1 cellular context compared by ENCODE assay signal in genomic region chr14:24852312-24853060, GRCh38.
TF ChIP-seq lines count a peak whose summit lies in the region.

No MANE protein-coding gene starts in this region.

TF ChIP-seq in GM23338, 12 proteins besides CTCF, POLR2A, EP300 and RAD21 (continued from another document):
- TF ChIP-seq, protein P1, sequence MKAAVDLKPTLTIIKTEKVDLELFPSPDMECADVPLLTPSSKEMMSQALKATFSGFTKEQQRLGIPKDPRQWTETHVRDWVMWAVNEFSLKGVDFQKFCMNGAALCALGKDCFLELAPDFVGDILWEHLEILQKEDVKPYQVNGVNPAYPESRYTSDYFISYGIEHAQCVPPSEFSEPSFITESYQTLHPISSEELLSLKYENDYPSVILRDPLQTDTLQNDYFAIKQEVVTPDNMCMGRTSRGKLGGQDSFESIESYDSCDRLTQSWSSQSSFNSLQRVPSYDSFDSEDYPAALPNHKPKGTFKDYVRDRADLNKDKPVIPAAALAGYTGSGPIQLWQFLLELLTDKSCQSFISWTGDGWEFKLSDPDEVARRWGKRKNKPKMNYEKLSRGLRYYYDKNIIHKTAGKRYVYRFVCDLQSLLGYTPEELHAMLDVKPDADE (IDR thresholded peaks at IDR 0.05), result no peak
- TF ChIP-seq EZH2phosphoT487 (IDR thresholded peaks at IDR 0.05; ENCODE audit: unreplicated experiment) (no peak), ZNF331 (CRISPR knock-in tag; IDR thresholded peaks at IDR 0.05; ENCODE audit: low read depth) (no peak), POLR2AphosphoS5 (IDR thresholded peaks at IDR 0.05; ENCODE audit: low read depth) (no peak), CREB1 (CRISPR knock-in tag; IDR thresholded peaks at IDR 0.05; ENCODE audit: low read depth) (no peak), EZH2 (IDR thresholded peaks at IDR 0.05; ENCODE audit: low read depth, unreplicated experiment) (no peak)
- TF ChIP-seq, protein P2, sequence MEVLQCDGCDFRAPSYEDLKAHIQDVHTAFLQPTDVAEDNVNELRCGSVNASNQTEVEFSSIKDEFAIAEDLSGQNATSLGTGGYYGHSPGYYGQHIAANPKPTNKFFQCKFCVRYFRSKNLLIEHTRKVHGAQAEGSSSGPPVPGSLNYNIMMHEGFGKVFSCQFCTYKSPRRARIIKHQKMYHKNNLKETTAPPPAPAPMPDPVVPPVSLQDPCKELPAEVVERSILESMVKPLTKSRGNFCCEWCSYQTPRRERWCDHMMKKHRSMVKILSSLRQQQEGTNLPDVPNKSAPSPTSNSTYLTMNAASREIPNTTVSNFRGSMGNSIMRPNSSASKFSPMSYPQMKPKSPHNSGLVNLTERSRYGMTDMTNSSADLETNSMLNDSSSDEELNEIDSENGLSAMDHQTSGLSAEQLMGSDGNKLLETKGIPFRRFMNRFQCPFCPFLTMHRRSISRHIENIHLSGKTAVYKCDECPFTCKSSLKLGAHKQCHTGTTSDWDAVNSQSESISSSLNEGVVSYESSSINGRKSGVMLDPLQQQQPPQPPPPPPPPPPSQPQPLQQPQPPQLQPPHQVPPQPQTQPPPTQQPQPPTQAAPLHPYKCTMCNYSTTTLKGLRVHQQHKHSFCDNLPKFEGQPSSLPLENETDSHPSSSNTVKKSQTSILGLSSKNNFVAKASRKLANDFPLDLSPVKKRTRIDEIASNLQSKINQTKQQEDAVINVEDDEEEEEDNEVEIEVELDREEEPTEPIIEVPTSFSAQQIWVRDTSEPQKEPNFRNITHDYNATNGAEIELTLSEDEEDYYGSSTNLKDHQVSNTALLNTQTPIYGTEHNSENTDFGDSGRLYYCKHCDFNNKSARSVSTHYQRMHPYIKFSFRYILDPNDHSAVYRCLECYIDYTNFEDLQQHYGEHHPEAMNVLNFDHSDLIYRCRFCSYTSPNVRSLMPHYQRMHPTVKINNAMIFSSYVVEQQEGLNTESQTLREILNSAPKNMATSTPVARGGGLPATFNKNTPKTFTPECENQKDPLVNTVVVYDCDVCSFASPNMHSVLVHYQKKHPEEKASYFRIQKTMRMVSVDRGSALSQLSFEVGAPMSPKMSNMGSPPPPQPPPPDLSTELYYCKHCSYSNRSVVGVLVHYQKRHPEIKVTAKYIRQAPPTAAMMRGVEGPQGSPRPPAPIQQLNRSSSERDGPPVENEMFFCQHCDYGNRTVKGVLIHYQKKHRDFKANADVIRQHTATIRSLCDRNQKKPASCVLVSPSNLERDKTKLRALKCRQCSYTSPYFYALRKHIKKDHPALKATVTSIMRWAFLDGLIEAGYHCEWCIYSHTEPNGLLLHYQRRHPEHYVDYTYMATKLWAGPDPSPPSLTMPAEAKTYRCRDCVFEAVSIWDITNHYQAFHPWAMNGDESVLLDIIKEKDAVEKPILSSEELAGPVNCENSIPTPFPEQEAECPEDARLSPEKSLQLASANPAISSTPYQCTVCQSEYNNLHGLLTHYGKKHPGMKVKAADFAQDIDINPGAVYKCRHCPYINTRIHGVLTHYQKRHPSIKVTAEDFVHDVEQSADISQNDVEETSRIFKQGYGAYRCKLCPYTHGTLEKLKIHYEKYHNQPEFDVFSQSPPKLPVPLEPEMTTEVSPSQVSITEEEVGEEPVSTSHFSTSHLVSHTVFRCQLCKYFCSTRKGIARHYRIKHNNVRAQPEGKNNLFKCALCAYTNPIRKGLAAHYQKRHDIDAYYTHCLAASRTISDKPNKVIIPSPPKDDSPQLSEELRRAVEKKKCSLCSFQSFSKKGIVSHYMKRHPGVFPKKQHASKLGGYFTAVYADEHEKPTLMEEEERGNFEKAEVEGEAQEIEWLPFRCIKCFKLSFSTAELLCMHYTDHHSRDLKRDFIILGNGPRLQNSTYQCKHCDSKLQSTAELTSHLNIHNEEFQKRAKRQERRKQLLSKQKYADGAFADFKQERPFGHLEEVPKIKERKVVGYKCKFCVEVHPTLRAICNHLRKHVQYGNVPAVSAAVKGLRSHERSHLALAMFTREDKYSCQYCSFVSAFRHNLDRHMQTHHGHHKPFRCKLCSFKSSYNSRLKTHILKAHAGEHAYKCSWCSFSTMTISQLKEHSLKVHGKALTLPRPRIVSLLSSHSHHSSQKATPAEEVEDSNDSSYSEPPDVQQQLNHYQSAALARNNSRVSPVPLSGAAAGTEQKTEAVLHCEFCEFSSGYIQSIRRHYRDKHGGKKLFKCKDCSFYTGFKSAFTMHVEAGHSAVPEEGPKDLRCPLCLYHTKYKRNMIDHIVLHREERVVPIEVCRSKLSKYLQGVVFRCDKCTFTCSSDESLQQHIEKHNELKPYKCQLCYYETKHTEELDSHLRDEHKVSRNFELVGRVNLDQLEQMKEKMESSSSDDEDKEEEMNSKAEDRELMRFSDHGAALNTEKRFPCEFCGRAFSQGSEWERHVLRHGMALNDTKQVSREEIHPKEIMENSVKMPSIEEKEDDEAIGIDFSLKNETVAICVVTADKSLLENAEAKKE (CRISPR knock-in tag; IDR thresholded peaks at IDR 0.05), result no peak
